ENCODE assay signal across 8 cellular contexts in the genomic region with DNA sequence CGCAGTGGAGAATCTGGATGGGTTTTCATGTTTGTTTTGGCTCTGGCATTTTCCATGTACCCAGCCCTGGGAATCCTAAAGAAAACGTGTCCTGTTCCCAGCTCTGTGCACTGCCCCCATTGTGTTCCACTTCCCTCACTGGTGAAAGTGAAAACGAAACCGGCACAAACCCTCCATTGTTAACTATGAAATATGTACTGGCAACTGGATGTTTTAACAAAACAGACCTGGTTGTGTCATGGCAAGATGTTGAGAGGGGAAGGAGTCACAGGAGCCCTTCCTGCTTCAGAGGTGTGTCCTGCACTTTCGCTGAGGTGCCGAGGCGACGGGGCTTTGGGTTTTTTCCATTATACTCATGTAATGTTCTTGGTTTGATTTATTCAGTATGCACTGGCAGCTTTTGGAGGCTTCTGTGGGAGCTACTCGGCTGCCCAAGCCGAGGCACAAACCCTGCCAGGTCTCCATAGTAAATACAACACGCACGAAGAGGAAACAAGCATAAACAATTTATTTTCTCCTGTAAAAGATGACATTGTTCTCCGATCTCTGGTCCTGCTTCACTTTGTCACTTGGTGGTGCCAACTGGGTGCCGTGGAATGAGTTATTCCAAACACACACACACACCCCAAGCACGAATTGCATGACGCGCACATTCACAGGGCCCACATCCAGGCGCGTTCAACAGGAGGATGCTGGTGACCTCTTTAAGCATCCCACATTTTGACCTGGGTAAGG.
DNase-seq lines count a peak whose midpoint lies in the region; ATAC-seq, FAIRE-seq and TF ChIP-seq lines count a peak whose summit lies in the region.

No MANE protein-coding gene starts in this region.

- H3K4me2 ChIP-seq in IMR-90 (ENCODE audit: low read depth, low read length), result peak overlapping the region; percentile 33

- H2BK20ac ChIP-seq in IMR-90 (ENCODE audit: low read depth, low read length), result peak overlapping the region; percentile 35; the same call in 1 of the 2 replicates

- FAIRE-seq in A204.1 (lab: Jason Lieb, UNC) (peak; percentile 99), GM19239 (lab: Jason Lieb, UNC) (peak; percentile 91)

- H2BK120ac ChIP-seq in IMR-90 (ENCODE audit: low read depth, low read length), result peak overlapping the region; percentile 62; the same call in 1 of the 2 replicates

- POLR2A ChIA-PET in IMR-90 (lab: Charles Lee; ENCODE audit: unreplicated experiment), result no interaction called here
- POLR2A ChIA-PET in activated B cell treated with CpG ODN at 0.5 μM for 24 hours (lab: Charles Lee), result interaction anchor here (1.3 kb wide), 1 partner anchor 83 kb away, joined by 3 read pairs; no protein-coding TSS in a partner anchor

- no peaks in the 10 kb centered on the region for H3K27me3 ChIP-seq in IMR-90 (ENCODE audit: control insufficient read depth, insufficient read depth, low read length)

- peak overlapping the region; percentile 36 for H3K4ac ChIP-seq in IMR-90 (ENCODE audit: low read depth, low read length)

- peak overlapping the region; percentile 4; the same call in 1 of the 3 replicates for H2BK15ac ChIP-seq in IMR-90 (ENCODE audit: low read depth, low read length)

- peaks cover 18% of the 10 kb centered on the region for H3K36me3 ChIP-seq in IMR-90 (ENCODE audit: control insufficient read depth, insufficient read depth, low read length)

- peak overlapping the region; percentile 45; the same call in 1 of the 2 replicates for H3K23ac ChIP-seq in IMR-90 (ENCODE audit: low read depth, low read length)

- H3K9me3 Mint-ChIP-seq in activated B cell treated with CpG ODN at 0.5 μM for 24 hours (no peaks in the 10 kb centered on the region), glutamatergic neuron (ENCODE audit: unreplicated experiment) (no peaks in the 10 kb centered on the region)

- TF ChIP-seq POLR2A in IMR-90 (IDR thresholded peaks at IDR 0.05; ENCODE audit: low read depth, low read length), result no peak

- peak overlapping the region; percentile 57 for H4K91ac ChIP-seq in IMR-90 (ENCODE audit: insufficient read depth, low read depth, low read length)

- 0 out of 2 replicates have a peak overlapping the region, but pooled peaks have one; percentile 4 for H3K18ac ChIP-seq in IMR-90 (ENCODE audit: low read depth, low read length)

- intact Hi-C loops in IMR-90 (cut with micrococcal nuclease) (no loop called here), activated B cell treated with CpG ODN at 0.5 μM for 24 hours (cut with micrococcal nuclease) (loop anchor here (1.0 kb wide), 1 partner anchor 97 kb away; no protein-coding TSS in a partner anchor)

- BruUV-seq in IMR-90 (replicated peaks; lab: Mats Ljungman, UMichigan), result no TSS peak

- H3K4me1 ChIP-seq in IMR-90 (ENCODE audit: control insufficient read depth, insufficient read depth, low read length), result peaks cover 9% of the 10 kb centered on the region

- peak overlapping the region; percentile 90 for H3K4me3 Mint-ChIP-seq in activated B cell treated with CpG ODN at 0.5 μM for 24 hours
- H3K4me3 Mint-ChIP-seq in glutamatergic neuron (ENCODE audit: unreplicated experiment), result no peak overlapping the region

- H2AK5ac ChIP-seq in IMR-90 (ENCODE audit: low read depth, low read length), result peak overlapping the region; percentile 50; the same call in 1 of the 2 replicates

- no peak overlapping the region for H2AK9ac ChIP-seq in IMR-90 (replicated peaks; ENCODE audit: low read depth, low read length, poor library complexity)

- H4K20me1 ChIP-seq in IMR-90 (ENCODE audit: insufficient read depth, low read length), result peaks cover 21% of the 10 kb centered on the region; the same call in 1 of the 2 replicates

- H3K4me3 ChIP-seq in IMR-90 (ENCODE audit: insufficient read depth, low read depth, low read length), result no peak overlapping the region

- H3K9me1 ChIP-seq in IMR-90 (ENCODE audit: insufficient read depth, low read length), result peaks cover 26% of the 10 kb centered on the region

- ATAC-seq in IMR-90 (ENCODE audit: low read depth), result peak; percentile 40
- ATAC-seq in activated B cell treated with CpG ODN at 0.5 μM for 24 hours (ENCODE audit: low read depth), result peak; percentile 87

- H3K79me1 ChIP-seq in IMR-90 (ENCODE audit: low read depth in 1 of 2, low read length in 2 of 2), result peaks cover 53 to 80% of the 10 kb centered on the region in 2 experiments

- H2AFZ ChIP-seq in IMR-90 (replicated peaks; ENCODE audit: low read length, poor library complexity), result peak overlapping the region; percentile 49

- H3K36me3 Mint-ChIP-seq in activated B cell treated with CpG ODN at 0.5 μM for 24 hours (ENCODE audit: low read depth), result peaks cover 3% of the 10 kb centered on the region
- no peaks in the 10 kb centered on the region for H3K36me3 Mint-ChIP-seq in glutamatergic neuron (ENCODE audit: unreplicated experiment)

- in situ Hi-C loops in IMR-90 (cut with MboI; ENCODE audit: low sequenced_read_pairs), result no loop called here

- no peaks in the 10 kb centered on the region for H3K27me3 Mint-ChIP-seq in activated B cell treated with CpG ODN at 0.5 μM for 24 hours
- peaks cover 4% of the 10 kb centered on the region for H3K27me3 Mint-ChIP-seq in glutamatergic neuron (ENCODE audit: unreplicated experiment)

- H3K56ac ChIP-seq in IMR-90 (ENCODE audit: extremely low read depth, insufficient read depth, low read length), result no peak overlapping the region

- CTCF ChIA-PET in IMR-90 (lab: Yijun Ruan, JAX), result interaction anchor here (0.6 to 1.0 kb wide), 2 partner anchors 12 to 89 kb away, joined by 3 to 5 read pairs; no protein-coding TSS in a partner anchor
- CTCF ChIA-PET in activated B cell treated with CpG ODN at 0.5 μM for 24 hours (lab: Charles Lee), result interaction anchor here (0.9 to 1.2 kb wide), 3 partner anchors 19 to 115 kb away, joined by 3 to 5 read pairs (median 3); no protein-coding TSS in a partner anchor

- DNase-seq in GM19239 (ENCODE audit: insufficient read length, low spot score) (no peak), IMR-90 (peak; percentile 57), activated B cell treated with CpG ODN at 0.5 μM for 24 hours (peak; percentile 16), medulla oblongata (ENCODE audit: extremely low spot score) (peak; percentile 89), glutamatergic neuron (no peak)
- DNase-seq in central memory CD4-positive, alpha-beta T cell, result peak; percentile 52
- DNase-seq in stimulated activated CD8-positive, alpha-beta memory T cell treated with anti-CD3 and anti-CD28 coated beads, Interleukin-15, amount 100 ng/mL, for 24 hours (ENCODE audit: low read depth), result peak; percentile 13

- H3K14ac ChIP-seq in IMR-90 (replicated peaks; ENCODE audit: low read depth, low read length), result peak overlapping the region; percentile 66

- no peak for TF ChIP-seq CTCF in IMR-90 (conservative IDR thresholded peaks at IDR 0.05; ENCODE audit: low read depth, low read length)
- no peak for TF ChIP-seq CTCF in activated B cell treated with CpG ODN at 0.5 μM for 24 hours (IDR thresholded peaks at IDR 0.05)
- no peak for TF ChIP-seq CTCF in glutamatergic neuron (IDR thresholded peaks at IDR 0.05; ENCODE audit: partially characterized antibody, unreplicated experiment)

- no peak overlapping the region for H3K9ac ChIP-seq in IMR-90 (ENCODE audit: low read depth, low read length)

- peak overlapping the region; percentile 82 for H3K27ac Mint-ChIP-seq in activated B cell treated with CpG ODN at 0.5 μM for 24 hours
- no peak overlapping the region for H3K27ac Mint-ChIP-seq in glutamatergic neuron (ENCODE audit: unreplicated experiment)

- WGBS in IMR-90 (ENCODE audit: extremely low coverage in 2 of 2, insufficient read length in 1 of 2), 2 experiments, result 28% methylated on average over 3 of the region's 19 CpGs; no CpG with 5 or more reads in 1 of the 2 experiments

- peak overlapping the region; percentile 42; the same call in 1 of the 2 replicates for H4K5ac ChIP-seq in IMR-90 (ENCODE audit: low read depth, low read length)

- peak overlapping the region; percentile 42 for H3K27ac ChIP-seq in IMR-90 (ENCODE audit: insufficient read depth, low read length)

- no peaks in the 10 kb centered on the region for H3K9me3 ChIP-seq in IMR-90 (ENCODE audit: control insufficient read depth, insufficient read depth, low read length)

- peaks cover 20% of the 10 kb centered on the region for H3K4me1 Mint-ChIP-seq in activated B cell treated with CpG ODN at 0.5 μM for 24 hours
- H3K4me1 Mint-ChIP-seq in glutamatergic neuron (ENCODE audit: low read depth, unreplicated experiment), result peaks cover 22% of the 10 kb centered on the region

- no peak for TF ChIP-seq RAD21 in IMR-90 (IDR thresholded peaks at IDR 0.05; ENCODE audit: low read length)

- peak overlapping the region; percentile 44 for H2BK5ac ChIP-seq in IMR-90 (ENCODE audit: low read depth, low read length, poor library complexity, severe bottlenecking)

- peak overlapping the region in 1 of 2 experiments; percentile 48; a peak in 2 of 4 replicates for H4K8ac ChIP-seq in IMR-90 (ENCODE audit: low read depth in 2 of 2, low read length in 2 of 2)

- dilution Hi-C loops in IMR-90 (cut with HindIII; ENCODE audit: low sequenced_read_pairs, unreplicated experiment), result no loop called here

TF ChIP-seq in IMR-90, 13 proteins besides CTCF, POLR2A, EP300 and RAD21:
- no peak for TF ChIP-seq MXI1 (IDR thresholded peaks at IDR 0.05; ENCODE audit: borderline replicate concordance, low read depth, low read length)
- TF ChIP-seq BHLHE40 (IDR thresholded peaks at IDR 0.05; ENCODE audit: low read depth, low read length), result no peak
- TF ChIP-seq RFX5 (IDR thresholded peaks at IDR 0.05; ENCODE audit: low read depth, low read length), result no peak
- no peak for TF ChIP-seq CEBPB (IDR thresholded peaks at IDR 0.05; ENCODE audit: low read depth, low read length)
- no peak for TF ChIP-seq MAZ (IDR thresholded peaks at IDR 0.05; ENCODE audit: borderline replicate concordance, low read depth, low read length)
- TF ChIP-seq, protein P1, sequence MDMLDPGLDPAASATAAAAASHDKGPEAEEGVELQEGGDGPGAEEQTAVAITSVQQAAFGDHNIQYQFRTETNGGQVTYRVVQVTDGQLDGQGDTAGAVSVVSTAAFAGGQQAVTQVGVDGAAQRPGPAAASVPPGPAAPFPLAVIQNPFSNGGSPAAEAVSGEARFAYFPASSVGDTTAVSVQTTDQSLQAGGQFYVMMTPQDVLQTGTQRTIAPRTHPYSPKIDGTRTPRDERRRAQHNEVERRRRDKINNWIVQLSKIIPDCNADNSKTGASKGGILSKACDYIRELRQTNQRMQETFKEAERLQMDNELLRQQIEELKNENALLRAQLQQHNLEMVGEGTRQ (IDR thresholded peaks at IDR 0.05; ENCODE audit: low read depth, low read length), result no peak
- no peak for TF ChIP-seq MAFK (IDR thresholded peaks at IDR 0.05; ENCODE audit: low read depth, low read length)
- no peak for TF ChIP-seq SMC3 (IDR thresholded peaks at IDR 0.05; ENCODE audit: low read depth, low read length)
- no peak for TF ChIP-seq CHD1 (IDR thresholded peaks at IDR 0.05; ENCODE audit: low read depth, low read length)
- TF ChIP-seq RCOR1 (IDR thresholded peaks at IDR 0.05; ENCODE audit: insufficient replicate concordance, low read length), result no peak

Comparison
In these comparisons a context has a peak if more than half of its experiments do, and no peak if none do; other contexts are left out.
1. DNase-seq: peak in IMR-90 (single experiment), activated B cell treated with CpG ODN at 0.5 μM for 24 hours (single experiment), central memory CD4-positive, alpha-beta T cell (single experiment), medulla oblongata (single experiment) and stimulated activated CD8-positive, alpha-beta memory T cell treated with anti-CD3 and anti-CD28 coated beads, Interleukin-15, amount 100 ng/mL, for 24 hours (single experiment); none in GM19239 (single experiment) and glutamatergic neuron (single experiment).